12 cellular contexts compared by ENCODE assay signal in genomic region chr16:89361756-89362155, GRCh38.
DNase-seq lines count a peak whose midpoint lies in the region; ATAC-seq, FAIRE-seq and TF ChIP-seq lines count a peak whose summit lies in the region.
"Had no signal": no experiment of that assay in that cellular context is flagged by ENCODE, and none has a peak within 500 bp of the region (broad histone marks: within the 10 kb centered on the region; RNA-seq: fewer than 3 reads in every experiment).

No MANE protein-coding gene starts in this region.

- peak overlapping the region; percentile 78 to 96 (median 93) for H3K27ac Mint-ChIP-seq in CD8-positive, alpha-beta memory T cell
- H3K27ac Mint-ChIP-seq in IgD-negative memory B cell: peak overlapping the region in 2 of 3 donors; percentile 88 to 95
- H3K27ac Mint-ChIP-seq in chondrocyte (ENCODE audit: unreplicated experiment): peak overlapping the region; percentile 66

- H3K9ac ChIP-seq in parathyroid adenoma: no peak overlapping the region

- H2AFZ ChIP-seq in parathyroid adenoma: no peak overlapping the region

- CTCF ChIA-PET in CD8-positive, alpha-beta memory T cell (lab: Charles Lee): interaction anchor here (0.6 to 1.2 kb wide), 3 partner anchors 46 to 122 kb away, joined by 3 read pairs; no protein-coding TSS in a partner anchor

- TF ChIP-seq POLR2A in H54 (IDR thresholded peaks at IDR 0.05; ENCODE audit: low read depth, low read length): no peak

- POLR2A ChIA-PET in CD8-positive, alpha-beta memory T cell (lab: Charles Lee): no interaction called here

- H3K9me3 Mint-ChIP-seq in CD8-positive, alpha-beta memory T cell: no peaks in the 10 kb centered on the region
- H3K9me3 Mint-ChIP-seq in IgD-negative memory B cell (no peaks in the 10 kb centered on the region), chondrocyte (ENCODE audit: low read depth) (no peaks in the 10 kb centered on the region)

- no peak for ATAC-seq in omental fat pad (ENCODE audit: low FRiP score)
- no peak for ATAC-seq in GM19467 (IDR thresholded peaks at IDR 0.05; ENCODE audit: unreplicated experiment)
- no peak for ATAC-seq in GM21390 (IDR thresholded peaks at IDR 0.05; ENCODE audit: unreplicated experiment)

- no peak for TF ChIP-seq CTCF in chondrocyte (IDR thresholded peaks at IDR 0.05)
- no peak for TF ChIP-seq CTCF in parathyroid adenoma (IDR thresholded peaks at IDR 0.05)
- TF ChIP-seq CTCF in omental fat pad (IDR thresholded peaks at IDR 0.05): no peak

- peaks cover 73% of the 10 kb centered on the region for H3K79me2 ChIP-seq in parathyroid adenoma

- H3K4me3 Mint-ChIP-seq in CD8-positive, alpha-beta memory T cell: peak overlapping the region; percentile 0 to 92 (median 84)
- H3K4me3 Mint-ChIP-seq in IgD-negative memory B cell (peak overlapping the region; percentile 26 to 82 (median 48)), chondrocyte (ENCODE audit: unreplicated experiment) (no peak overlapping the region)

- FAIRE-seq in H54 (lab: Jason Lieb, UNC): no peak

- H3K27me3 ChIP-seq in CD8-positive, alpha-beta memory T cell (ENCODE audit: insufficient read depth, low read length, poor library complexity, severe bottlenecking): no peaks in the 10 kb centered on the region
- no peaks in the 10 kb centered on the region for H3K27me3 ChIP-seq in parathyroid adenoma (ENCODE audit: control insufficient read depth, insufficient read depth, low read length)
- H3K27me3 ChIP-seq: SJSA1, tibial nerve had no signal

- H3K27me3 Mint-ChIP-seq in CD8-positive, alpha-beta memory T cell: peaks cover 0 to 2% of the 10 kb centered on the region in 2 donors
- H3K27me3 Mint-ChIP-seq in IgD-negative memory B cell (no peaks in the 10 kb centered on the region), chondrocyte (ENCODE audit: low read depth) (no peaks in the 10 kb centered on the region)

- no peaks in the 10 kb centered on the region for H3K36me3 ChIP-seq in CD8-positive, alpha-beta memory T cell (ENCODE audit: insufficient read depth, low read length)
- no peaks in the 10 kb centered on the region for H3K36me3 ChIP-seq in parathyroid adenoma (ENCODE audit: control insufficient read depth, insufficient read depth, low read length)

- no peak for DNase-seq in CD8-positive, alpha-beta memory T cell
- DNase-seq in chondrocyte (ENCODE audit: low spot score) (no peak), omental fat pad (ENCODE audit: low spot score) (no peak), H54 (ENCODE audit: insufficient read length, low spot score) (no peak)
- DNase-seq: DMS153, NCI-H2171 had no signal

- peaks cover 0 to 23% (median 3%) of the 10 kb centered on the region in 3 donors for H3K36me3 Mint-ChIP-seq in CD8-positive, alpha-beta memory T cell
- peaks cover 1% of the 10 kb centered on the region for H3K36me3 Mint-ChIP-seq in IgD-negative memory B cell
- no peaks in the 10 kb centered on the region for H3K36me3 Mint-ChIP-seq in chondrocyte (ENCODE audit: low read depth)

- peaks cover 90 to 99% (median 97%) of the 10 kb centered on the region in 3 donors for H3K4me1 Mint-ChIP-seq in CD8-positive, alpha-beta memory T cell
- H3K4me1 Mint-ChIP-seq in IgD-negative memory B cell (peaks cover 55 to 73% (median 64%) of the 10 kb centered on the region in 3 donors), chondrocyte (ENCODE audit: low read depth) (peaks cover 83% of the 10 kb centered on the region)

- H3K4me1 ChIP-seq in CD8-positive, alpha-beta memory T cell (ENCODE audit: insufficient read depth, low read length): peaks cover 95% of the 10 kb centered on the region
- H3K4me1 ChIP-seq in parathyroid adenoma: peaks cover 53% of the 10 kb centered on the region

- no peaks in the 10 kb centered on the region for H3K9me3 ChIP-seq in CD8-positive, alpha-beta memory T cell (ENCODE audit: low read length)
- H3K9me3 ChIP-seq in parathyroid adenoma (ENCODE audit: control insufficient read depth, low read length): no peaks in the 10 kb centered on the region
- H3K9me3 ChIP-seq: SJSA1, tibial nerve had no signal

- peak overlapping the region; percentile 17 for H3K27ac ChIP-seq in CD8-positive, alpha-beta memory T cell (ENCODE audit: low read depth, low read length)
- H3K27ac ChIP-seq in parathyroid adenoma: no peak overlapping the region
- H3K27ac ChIP-seq: SJSA1, tibial nerve had no signal

- no peak overlapping the region for H3K4me3 ChIP-seq in CD8-positive, alpha-beta memory T cell (ENCODE audit: low read length)
- no peak overlapping the region for H3K4me3 ChIP-seq in parathyroid adenoma (ENCODE audit: low read depth, low read length)
- H3K4me3 ChIP-seq: SJSA1, tibial nerve had no signal

- peak overlapping the region; percentile 49 for H3K4me2 ChIP-seq in parathyroid adenoma (ENCODE audit: low read length)
